8 cellular contexts compared by ENCODE assay signal in genomic region chr22:23376256-23376655, GRCh38.
DNase-seq lines count a peak whose midpoint lies in the region; ATAC-seq, FAIRE-seq and TF ChIP-seq lines count a peak whose summit lies in the region.

No MANE protein-coding gene starts in this region.

- in situ Hi-C loops in G401 (cut with HindIII; ENCODE audit: low sequenced_read_pairs), result no loop called here

- H4K91ac ChIP-seq in H1 (replicated peaks; ENCODE audit: insufficient read length, low read length), result no peak overlapping the region

- H4K20me1 ChIP-seq in PC-3 (ENCODE audit: low read length) (no peaks in the 10 kb centered on the region), H1 (replicated peaks in 1 of 2; ENCODE audit: control insufficient read depth in 1 of 2, insufficient read depth in 2 of 2, low read length in 2 of 2) (peaks cover 0 to 3% of the 10 kb centered on the region in 2 experiments)

- H3K79me1 ChIP-seq in H1 (ENCODE audit: low read depth, low read length), result no peaks in the 10 kb centered on the region; the same call in 1 of the 2 replicates

- no peak overlapping the region for H3K56ac ChIP-seq in H1 (replicated peaks; ENCODE audit: insufficient read length, low read depth, low read length)

- intact Hi-C loops in PC-3 (cut with micrococcal nuclease), result no loop called here

- H4K8ac ChIP-seq in H1 (ENCODE audit: extremely low read depth, insufficient read depth, low read length), result no peak overlapping the region

- no peak for FAIRE-seq in H1 (lab: Jason Lieb, UNC)

- no peak for TF ChIP-seq POLR2A in H1 (IDR thresholded peaks at IDR 0.05; ENCODE audit: control extremely low read depth in 1 of 2, low read depth in 2 of 2, low read length in 2 of 2)

- no peak overlapping the region for H2BK15ac ChIP-seq in H1 (ENCODE audit: low read length)

- peaks cover 6% of the 10 kb centered on the region for H3K27me3 Mint-ChIP-seq in activated T-cell treated with anti-CD3 and anti-CD28 coated beads, Interleukin-2, amount 50 U/mL, for 24 hours

- H3K9me2 ChIP-seq in PC-3 (replicated peaks; ENCODE audit: low read length), result no peaks in the 10 kb centered on the region

- H3K4me1 Mint-ChIP-seq in activated T-cell treated with anti-CD3 and anti-CD28 coated beads, Interleukin-2, amount 50 U/mL, for 24 hours (ENCODE audit: low read depth), result no peaks in the 10 kb centered on the region

- no peak overlapping the region for H3K4me3 Mint-ChIP-seq in activated T-cell treated with anti-CD3 and anti-CD28 coated beads, Interleukin-2, amount 50 U/mL, for 24 hours

- no peak overlapping the region for H3K4me2 ChIP-seq in PC-3 (ENCODE audit: low read length)
- H3K4me2 ChIP-seq in H1 (ENCODE audit: insufficient read depth in 1 of 2, low read depth in 2 of 2, low read length in 2 of 2), result no peak overlapping the region; a peak in 1 of 4 replicates

- no TSS peak for BruUV-seq in PC-3 (replicated peaks; lab: Mats Ljungman, UMichigan)

- H3K4me3 ChIP-seq in PC-3 (ENCODE audit: low read length), result no peak overlapping the region
- H3K4me3 ChIP-seq in H1 (ENCODE audit: extremely low read depth in 1 of 4, insufficient read depth in 2 of 4, low read depth in 3 of 4, low read length in 4 of 4), result no peak overlapping the region

- TF ChIP-seq CTCF in PC-3 (conservative IDR thresholded peaks at IDR 0.05; ENCODE audit: low read depth, low read length) (peak; percentile 44), H1 (IDR thresholded peaks at IDR 0.05; ENCODE audit: control extremely low read depth in 1 of 3, insufficient read depth in 1 of 3, low read depth in 1 of 3, low read length in 3 of 3) (peak; percentile 57 to 80 (median 78))

- TF ChIP-seq RAD21 in H1 (IDR thresholded peaks at IDR 0.05 in 1 of 2, conservative IDR thresholded peaks at IDR 0.05 in 1 of 2; ENCODE audit: low read depth in 2 of 2, low read length in 2 of 2), result peak; percentile 51 to 61

- no peaks in the 10 kb centered on the region for H3K36me3 ChIP-seq in PC-3 (ENCODE audit: low read depth, low read length)
- H3K36me3 ChIP-seq in H1 (ENCODE audit: control insufficient read depth in 2 of 4, insufficient read depth in 4 of 4, low read length in 3 of 4), result no peaks in the 10 kb centered on the region

- H3K23ac ChIP-seq in H1 (ENCODE audit: insufficient read length), result no peak overlapping the region

- peaks cover 5% of the 10 kb centered on the region; the same call in 1 of the 2 replicates for H3K23me2 ChIP-seq in H1 (ENCODE audit: low read depth, low read length)

- POLR2A ChIA-PET in PC-3 (lab: Charles Lee; ENCODE audit: unreplicated experiment) (no interaction called here), H1 (lab: Charles Lee; ENCODE audit: partially characterized antibody) (no interaction called here)

- no peaks in the 10 kb centered on the region for H3F3A ChIP-seq in PC-3 (ENCODE audit: low read length, unreplicated experiment)

- H2BK12ac ChIP-seq in H1 (ENCODE audit: low read depth, low read length), result no peak overlapping the region

- CTCF ChIA-PET in PC-3 (lab: Charles Lee) (interaction anchor here (1.0 kb wide), 1 partner anchor 9 kb away, joined by 3 read pairs; no protein-coding TSS in a partner anchor), H1 (lab: Charles Lee; ENCODE audit: partially characterized antibody) (interaction anchor here (0.9 to 3.4 kb wide), 9 partner anchors 8 to 256 kb away, joined by 3 to 16 read pairs (median 4); no protein-coding TSS in a partner anchor)

- no peak overlapping the region for H2BK20ac ChIP-seq in H1 (ENCODE audit: low read length)

- H3K27ac ChIP-seq in PC-3 (ENCODE audit: low read length) (no peak overlapping the region), H1 (ENCODE audit: low read depth, low read length) (no peak overlapping the region)

- no peak overlapping the region for H3K18ac ChIP-seq in H1 (ENCODE audit: extremely low read depth, low read length)

- H3K27ac Mint-ChIP-seq in activated T-cell treated with anti-CD3 and anti-CD28 coated beads, Interleukin-2, amount 50 U/mL, for 24 hours, result no peak overlapping the region

- no peaks in the 10 kb centered on the region for H3K27me3 ChIP-seq in PC-3 (ENCODE audit: low read length)
- H3K27me3 ChIP-seq in H1 (replicated peaks in 1 of 4; ENCODE audit: control insufficient read depth in 3 of 4, extremely low read depth in 1 of 4, insufficient read depth in 3 of 4, low read length in 3 of 4), result peaks cover 4 to 37% (median 18%) of the 10 kb centered on the region in 4 experiments

- H2AFZ ChIP-seq in PC-3 (ENCODE audit: low read length) (no peak overlapping the region), H1 (ENCODE audit: low read length) (0 out of 2 replicates have a peak overlapping the region, but pooled peaks have one; percentile 60)

- no peak overlapping the region for H3K9ac ChIP-seq in PC-3 (ENCODE audit: low read length)
- H3K9ac ChIP-seq in H1 (replicated peaks in 1 of 4; ENCODE audit: extremely low read depth in 1 of 4, low read depth in 3 of 4, low read length in 3 of 4), result no peak overlapping the region

- no peak overlapping the region for H4K5ac ChIP-seq in H1 (ENCODE audit: insufficient read length, low read depth, low read length)

- H3K79me2 ChIP-seq in PC-3 (ENCODE audit: low read length) (no peaks in the 10 kb centered on the region), H1 (ENCODE audit: control insufficient read depth in 1 of 2, insufficient read depth in 2 of 2, low read length in 2 of 2) (no peaks in the 10 kb centered on the region)

- no peaks in the 10 kb centered on the region for H3K4me1 ChIP-seq in PC-3 (ENCODE audit: insufficient read depth, low read length)
- H3K4me1 ChIP-seq in H1 (replicated peaks in 1 of 4; ENCODE audit: control insufficient read depth in 3 of 4, insufficient read depth in 4 of 4, low read length in 3 of 4), result no peaks in the 10 kb centered on the region

- no peak overlapping the region for H2BK5ac ChIP-seq in H1 (ENCODE audit: low read depth, low read length)

- no peak overlapping the region for H3K4ac ChIP-seq in H1 (replicated peaks; ENCODE audit: insufficient read length, low read depth, low read length)

- peak; percentile 44 for DNase-seq in activated T-cell treated with anti-CD3 and anti-CD28 coated beads, Interleukin-2, amount 50 U/mL, for 24 hours
- DNase-seq in activated T-cell treated with anti-CD3 and anti-CD28 coated beads for 4 hours (no peak), PC-3 (peak; percentile 42), H1 (ENCODE audit: low read depth in 1 of 2, low spot score in 2 of 2) (peak in 1 of 2 experiments; percentile 67), C1 segment of cervical spinal cord (lab: John Stamatoyannopoulos, UW) (no peak), G401 (ENCODE audit: low spot score) (no peak)
- peak; percentile 33 to 35 for DNase-seq in stimulated activated CD8-positive, alpha-beta memory T cell treated with anti-CD3 and anti-CD28 coated beads, Interleukin-15, amount 100 ng/mL, for 48 hours (ENCODE audit: low read depth in 2 of 2)

- TF ChIP-seq EP300 in H1 (IDR thresholded peaks at IDR 0.05; ENCODE audit: borderline replicate concordance in 1 of 2, low read depth in 2 of 2, low read length in 2 of 2), result no peak

- no peaks in the 10 kb centered on the region for H3K36me3 Mint-ChIP-seq in activated T-cell treated with anti-CD3 and anti-CD28 coated beads, Interleukin-2, amount 50 U/mL, for 24 hours (ENCODE audit: low read depth)

- H3K9me3 Mint-ChIP-seq in activated T-cell treated with anti-CD3 and anti-CD28 coated beads, Interleukin-2, amount 50 U/mL, for 24 hours, result no peaks in the 10 kb centered on the region

- WGBS in H1 (ENCODE audit: extremely low coverage in 1 of 2, insufficient coverage in 1 of 2, insufficient read length in 1 of 2, insufficient replicate concordance in 2 of 2, low coverage in 1 of 2, low lambda C conversion rate in 2 of 2, missing lambda C conversion rate in 1 of 2), 2 experiments, result 57% methylated on average over 6 of the region's 6 CpGs; no CpG with 5 or more reads in 1 of the 2 experiments

- no peak overlapping the region for H2BK120ac ChIP-seq in H1 (replicated peaks; ENCODE audit: low read depth, low read length)

- H3K9me3 ChIP-seq in PC-3 (ENCODE audit: low read length) (no peaks in the 10 kb centered on the region), H1 (ENCODE audit: insufficient read depth in 2 of 2, low read depth in 1 of 2, low read length in 1 of 2) (no peaks in the 10 kb centered on the region)

- no peak overlapping the region for H2AK5ac ChIP-seq in H1 (ENCODE audit: low read depth, low read length)

- ATAC-seq in PC-3 (peak; percentile 76), HG03097 (IDR thresholded peaks at IDR 0.05; ENCODE audit: low FRiP score, unreplicated experiment) (no peak)

- no peak overlapping the region for H3K14ac ChIP-seq in H1 (ENCODE audit: insufficient read length)

TF ChIP-seq in H1, 55 proteins besides CTCF, POLR2A, EP300 and RAD21 (continues in another document):
- TF ChIP-seq FOSL1 (IDR thresholded peaks at IDR 0.05; ENCODE audit: insufficient read depth, low read depth, low read length) (no peak), SAP30 (IDR thresholded peaks at IDR 0.05; ENCODE audit: insufficient read depth, insufficient replicate concordance, low read length) (no peak), RFX5 (IDR thresholded peaks at IDR 0.05; ENCODE audit: borderline replicate concordance, low read depth, low read length) (no peak), SP4 (IDR thresholded peaks at IDR 0.05; ENCODE audit: low read length) (no peak), SIRT6 (IDR thresholded peaks at IDR 0.05; ENCODE audit: low read length) (no peak), CTBP2 (IDR thresholded peaks at IDR 0.05; ENCODE audit: borderline replicate concordance, insufficient read depth, insufficient read length, low read length) (no peak), ATF3 (IDR thresholded peaks at IDR 0.05; ENCODE audit: insufficient read depth, low read depth, low read length) (peak; percentile 70), E2F6 (IDR thresholded peaks at IDR 0.05) (no peak), NRF1 (IDR thresholded peaks at IDR 0.05; ENCODE audit: low read depth, low read length) (no peak), GTF2F1 (IDR thresholded peaks at IDR 0.05; ENCODE audit: borderline replicate concordance, low read depth, low read length) (no peak)

Comparison
In these comparisons a context has a peak if more than half of its experiments do, and no peak if none do; other contexts are left out.
1. DNase-seq: peak in activated T-cell treated with anti-CD3 and anti-CD28 coated beads, Interleukin-2, amount 50 U/mL, for 24 hours (single experiment), PC-3 (single experiment) and stimulated activated CD8-positive, alpha-beta memory T cell treated with anti-CD3 and anti-CD28 coated beads, Interleukin-15, amount 100 ng/mL, for 48 hours (2 of 2); none in activated T-cell treated with anti-CD3 and anti-CD28 coated beads for 4 hours (single experiment), C1 segment of cervical spinal cord (0 of 14) and G401 (single experiment).